ENCODE assay signal across 9 cellular contexts in the genomic region with DNA sequence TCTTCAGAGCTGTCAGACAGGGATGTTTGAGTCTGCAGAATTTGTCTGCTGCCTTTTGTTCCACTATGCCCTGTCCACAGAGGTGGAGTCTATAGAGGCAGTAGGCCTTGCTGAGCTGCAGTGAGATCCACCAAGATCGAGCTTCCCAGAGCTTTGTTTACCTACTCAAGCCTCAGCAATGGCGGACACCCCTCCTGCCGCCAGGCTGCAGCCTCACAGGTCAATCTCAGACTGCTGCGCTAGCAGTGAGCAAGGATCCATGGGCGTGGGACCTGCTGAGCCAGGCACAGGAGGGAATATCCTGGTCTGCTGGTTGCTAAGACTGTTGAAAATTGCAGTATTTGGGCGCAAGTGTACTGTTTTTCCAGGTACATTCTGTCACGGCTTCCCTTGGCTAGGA.
"Had no signal": no experiment of that assay in that cellular context is flagged by ENCODE, and none has a peak within 500 bp of the region (broad histone marks: within the 10 kb centered on the region; RNA-seq: fewer than 3 reads in every experiment).

No MANE protein-coding gene starts in this region.

- H2AFZ ChIP-seq: GM23248 had no signal

- H3K36me3 ChIP-seq: HAP-1 had no signal

- H3K9me3 ChIP-seq: HAP-1 had no signal

- ATAC-seq: HCT116 had no signal

- H3K27ac ChIP-seq: GM23248, HL-60 had no signal

- DNase-seq: GM23248, GOT3, H7, HFFc6, IMR-90, KBM-7 had no signal

- H3K4me1 ChIP-seq: HAP-1 had no signal

- H3K4me3 ChIP-seq: GM23248, HAP-1 had no signal

- H3K9ac ChIP-seq: GM23248 had no signal
